1 cellular context compared by ENCODE assay signal in the genomic region with DNA sequence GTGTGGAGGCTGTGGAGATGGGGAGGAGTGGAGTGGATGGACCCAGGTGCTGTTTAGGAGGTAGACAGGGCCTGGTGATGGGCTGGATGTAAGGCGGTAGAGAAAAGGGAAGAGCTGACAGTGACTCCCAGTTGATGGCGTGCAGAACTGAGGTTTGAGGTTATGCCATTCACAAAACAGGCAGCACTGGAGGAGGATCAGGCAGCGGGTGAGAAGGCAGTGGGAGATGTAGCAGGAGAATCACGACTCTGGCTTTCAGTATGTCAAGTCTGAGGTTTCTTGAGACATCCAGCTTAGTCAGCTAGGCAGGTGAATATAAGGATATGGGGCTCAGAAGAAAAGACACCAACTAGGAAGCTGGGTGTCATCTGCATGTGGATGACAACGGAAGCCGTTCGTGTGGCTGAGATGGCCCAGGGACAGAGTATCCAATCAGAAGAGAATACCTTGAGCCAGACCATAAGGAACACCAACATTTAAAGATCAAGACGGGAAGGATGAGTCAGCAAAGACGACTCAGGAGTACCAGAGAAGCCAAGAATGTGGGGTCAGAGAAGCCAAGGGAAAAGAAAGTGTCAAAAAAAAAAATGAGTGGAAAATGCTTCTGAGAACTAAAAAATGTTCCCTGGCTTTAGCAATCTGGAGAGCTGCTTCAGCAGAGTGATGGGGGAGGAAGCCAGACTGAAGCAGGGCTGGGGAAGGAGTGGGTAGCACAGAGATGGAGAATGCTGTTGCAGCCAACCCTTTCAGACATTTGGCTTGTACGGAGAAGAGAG.
TF ChIP-seq lines count a peak whose summit lies in the region.

No MANE protein-coding gene starts in this region.

TF ChIP-seq in WTC11, 78 proteins besides CTCF, POLR2A, EP300 and RAD21 (continued from another document):
- TF ChIP-seq E2F1 (CRISPR knock-in tag; IDR thresholded peaks at IDR 0.05): no peak
